8 cellular contexts compared by ENCODE assay signal in genomic region chr7:16422100-16422430, GRCh38. TPM values are rescaled to one million over a fixed set of nuclear protein-coding genes. Genes with fewer than 3 reads are reported as not detected.
A peak's percentile ranks its signal among the peaks of the same experiment; 100 is the strongest.
DNase-seq lines count a peak whose midpoint lies in the region; ATAC-seq, FAIRE-seq and TF ChIP-seq lines count a peak whose summit lies in the region.

No MANE protein-coding gene starts in this region.

- H3K9me3 ChIP-seq in ES-I3 (ENCODE audit: control insufficient read depth, insufficient read depth, low read length), result no peaks in the 10 kb centered on the region
- no peaks in the 10 kb centered on the region for H3K9me3 ChIP-seq in PC-3 (ENCODE audit: low read length)
- no peaks in the 10 kb centered on the region for H3K9me3 ChIP-seq in endothelial cell of umbilical vein (replicated peaks; ENCODE audit: control insufficient read depth, insufficient read depth, low read length)

- intact Hi-C loops in PC-3 (cut with micrococcal nuclease) (loop anchor here (5.0 kb wide), 1 partner anchor 105 kb away; no protein-coding TSS in a partner anchor), endothelial cell of umbilical vein (cut with micrococcal nuclease) (loop anchor here (5.0 to 10.0 kb wide), 3 partner anchors 295 to 737 kb away; partner anchors contain the start of gene MEOX2)

- ATAC-seq in PC-3 (no peak), HG03439 (IDR thresholded peaks at IDR 0.05; ENCODE audit: unreplicated experiment) (no peak)

- H3K4me3 ChIP-seq in PC-3 (ENCODE audit: low read length), result no peak overlapping the region
- H3K4me3 ChIP-seq in endothelial cell of umbilical vein (replicated peaks in 1 of 3; ENCODE audit: insufficient read depth in 1 of 3, low read depth in 1 of 3, low read length in 3 of 3), result no peak overlapping the region

- dilution Hi-C loops in endothelial cell of umbilical vein (cut with MboI; ENCODE audit: extremely low pct_ligation_motif_present, low sequenced_read_pairs), result no loop called here

- H3K36me3 Mint-ChIP-seq in progenitor cell of endocrine pancreas (ENCODE audit: insufficient read depth), result no peaks in the 10 kb centered on the region

- H3K4me1 ChIP-seq in ES-I3 (ENCODE audit: insufficient read depth, low read length), result peaks cover 7% of the 10 kb centered on the region
- H3K4me1 ChIP-seq in PC-3 (ENCODE audit: insufficient read depth, low read length), result peaks cover 42% of the 10 kb centered on the region
- peaks cover 13% of the 10 kb centered on the region for H3K4me1 ChIP-seq in endothelial cell of umbilical vein (ENCODE audit: control insufficient read depth, extremely low read depth, insufficient read depth, low read length)

- peak overlapping the region; percentile 73 for H3K4me3 Mint-ChIP-seq in progenitor cell of endocrine pancreas (ENCODE audit: low read depth)

- H3K27ac ChIP-seq in PC-3 (ENCODE audit: low read length) (no peak overlapping the region), endothelial cell of umbilical vein (ENCODE audit: insufficient read depth, low read depth, low read length) (peak overlapping the region; percentile 82)

- TF ChIP-seq CTCF in PC-3 (conservative IDR thresholded peaks at IDR 0.05; ENCODE audit: low read depth, low read length), result no peak
- no peak for TF ChIP-seq CTCF in endothelial cell of umbilical vein (IDR thresholded peaks at IDR 0.05; ENCODE audit: extremely low read depth in 1 of 2, insufficient read depth in 1 of 2, low read depth in 1 of 2, low read length in 2 of 2)
- TF ChIP-seq CTCF in progenitor cell of endocrine pancreas (IDR thresholded peaks at IDR 0.05; ENCODE audit: unreplicated experiment), result no peak
- TF ChIP-seq CTCF in GM20000 (IDR thresholded peaks at IDR 0.05; ENCODE audit: extremely low read depth, missing control alignments), result no peak

- CTCF ChIA-PET in PC-3 (lab: Charles Lee) (no interaction called here), endothelial cell of umbilical vein (lab: Charles Lee) (interaction anchor here (0.6 to 2.7 kb wide), 4 partner anchors 11 to 143 kb away, joined by 3 to 13 read pairs (median 4); no protein-coding TSS in a partner anchor)

- H3F3A ChIP-seq in PC-3 (ENCODE audit: low read length, unreplicated experiment), result no peaks in the 10 kb centered on the region

- H3K9me2 ChIP-seq in PC-3 (replicated peaks; ENCODE audit: low read length), result no peaks in the 10 kb centered on the region

- H3K4me2 ChIP-seq in PC-3 (ENCODE audit: low read length), result peak overlapping the region; percentile 94
- H3K4me2 ChIP-seq in endothelial cell of umbilical vein (ENCODE audit: insufficient read depth, low read length), result peak overlapping the region; percentile 88

- peaks cover 18% of the 10 kb centered on the region for H3K4me1 Mint-ChIP-seq in progenitor cell of endocrine pancreas (ENCODE audit: low read depth)

- H3K9ac ChIP-seq in ES-I3 (ENCODE audit: low read depth, low read length), result peak overlapping the region; percentile 65; the same call in 1 of the 2 replicates
- no peak overlapping the region for H3K9ac ChIP-seq in PC-3 (ENCODE audit: low read length)
- no peak overlapping the region for H3K9ac ChIP-seq in endothelial cell of umbilical vein (replicated peaks; ENCODE audit: extremely low read depth, insufficient read depth, low read length)

- H3K27ac Mint-ChIP-seq in progenitor cell of endocrine pancreas, result peak overlapping the region; percentile 94

- no peaks in the 10 kb centered on the region for H3K9me1 ChIP-seq in endothelial cell of umbilical vein (replicated peaks; ENCODE audit: control insufficient read depth, extremely low read depth, insufficient read depth, low read length)

- FAIRE-seq in endothelial cell of umbilical vein (lab: Jason Lieb, UNC), result no peak

- no peaks in the 10 kb centered on the region for H3K27me3 ChIP-seq in PC-3 (ENCODE audit: low read length)
- H3K27me3 ChIP-seq in endothelial cell of umbilical vein (ENCODE audit: control insufficient read depth in 2 of 2, insufficient read depth in 2 of 2, low read length in 2 of 2), result no peaks in the 10 kb centered on the region

- H2AFZ ChIP-seq in PC-3 (ENCODE audit: low read length) (no peak overlapping the region), endothelial cell of umbilical vein (ENCODE audit: low read depth, low read length) (peak overlapping the region; percentile 92)

- TF ChIP-seq POLR2A in endothelial cell of umbilical vein (IDR thresholded peaks at IDR 0.05; ENCODE audit: low read depth, low read length), result no peak

- H3K9me3 Mint-ChIP-seq in progenitor cell of endocrine pancreas (ENCODE audit: low read depth), result no peaks in the 10 kb centered on the region

- H4K20me1 ChIP-seq in PC-3 (ENCODE audit: low read length), result no peaks in the 10 kb centered on the region
- no peaks in the 10 kb centered on the region for H4K20me1 ChIP-seq in endothelial cell of umbilical vein (replicated peaks; ENCODE audit: control insufficient read depth, extremely low read depth, insufficient read depth, low read length)

- no peaks in the 10 kb centered on the region for H3K79me2 ChIP-seq in PC-3 (ENCODE audit: low read length)
- H3K79me2 ChIP-seq in endothelial cell of umbilical vein (ENCODE audit: control insufficient read depth, insufficient read depth, low read length), result no peaks in the 10 kb centered on the region

- POLR2A ChIA-PET in PC-3 (lab: Charles Lee; ENCODE audit: unreplicated experiment) (interaction anchor here (0.6 kb wide), 1 partner anchor 76 kb away, joined by 7 read pairs; no protein-coding TSS in a partner anchor), endothelial cell of umbilical vein (lab: Charles Lee) (no interaction called here)

- DNase-seq in PC-3, result no peak
- DNase-seq in endothelial cell of umbilical vein (ENCODE audit: low read depth, low spot score), result no peak
- no peak for DNase-seq in progenitor cell of endocrine pancreas (ENCODE audit: low spot score, unreplicated experiment)
- DNase-seq in NCI-H1105 treated with DMSO at 0.1 percent for 48 hours (lab: John Stamatoyannopoulos, UW), result no peak
- no peak for DNase-seq in GM20000 (ENCODE audit: low spot score)
- no peak for DNase-seq in activated CD4-positive, CD25-positive, alpha-beta regulatory T cell (lab: John Stamatoyannopoulos, UW)

- H3K36me3 ChIP-seq in ES-I3 (ENCODE audit: insufficient read depth, low read length), result no peaks in the 10 kb centered on the region
- no peaks in the 10 kb centered on the region for H3K36me3 ChIP-seq in PC-3 (ENCODE audit: low read depth, low read length)
- H3K36me3 ChIP-seq in endothelial cell of umbilical vein (ENCODE audit: control insufficient read depth in 2 of 2, extremely low read depth in 1 of 2, insufficient read depth in 2 of 2, low read length in 2 of 2), result no peaks in the 10 kb centered on the region

- BruUV-seq in PC-3 (replicated peaks; lab: Mats Ljungman, UMichigan) (TSS peak; percentile 40), endothelial cell of umbilical vein (replicated peaks; lab: Mats Ljungman, UMichigan) (no TSS peak)

- H3K27me3 Mint-ChIP-seq in progenitor cell of endocrine pancreas, result no peaks in the 10 kb centered on the region

TF ChIP-seq in endothelial cell of umbilical vein, 7 proteins besides CTCF, POLR2A, EP300 and RAD21:
- TF ChIP-seq MAX (IDR thresholded peaks at IDR 0.05; ENCODE audit: insufficient read depth, insufficient read length), result no peak
- TF ChIP-seq MYC (IDR thresholded peaks at IDR 0.05; ENCODE audit: low read depth, low read length), result no peak
- TF ChIP-seq EZH2 (IDR thresholded peaks at IDR 0.05; ENCODE audit: borderline replicate concordance, low read depth, low read length, severe bottlenecking), result no peak
- TF ChIP-seq JUN (IDR thresholded peaks at IDR 0.05; ENCODE audit: borderline replicate concordance, insufficient read depth, insufficient read length, low read depth), result no peak
- no peak for TF ChIP-seq POLR2AphosphoS5 (IDR thresholded peaks at IDR 0.05; ENCODE audit: insufficient read depth, low read depth, low read length)
- TF ChIP-seq FOS (IDR thresholded peaks at IDR 0.05; ENCODE audit: borderline replicate concordance, insufficient read depth, low read length), result no peak
- no peak for TF ChIP-seq GATA2 (IDR thresholded peaks at IDR 0.05; ENCODE audit: insufficient read depth, insufficient read length, low read depth, low read length)

RNA-seq across cellular contexts. Expression of gene CRPPA, which starts 0.7 kb away (rescaled TPM):
- 0.75 and 1.2 TPM in 2 replicates for total RNA-seq in PC-3 (2014; rRNA removed)
- total RNA-seq in endothelial cell of umbilical vein, result 2.9 and 3.5 TPM in 2 replicates
- polyA plus RNA-seq in endothelial cell of umbilical vein, result 0.58 and 0.64 TPM in 2 replicates
- polyA plus RNA-seq in endothelial cell of umbilical vein (2011; cell fraction: cytosol; rRNA removed), result 0.65 and 0.81 TPM in 2 replicates
- polyA plus RNA-seq in endothelial cell of umbilical vein (2011; cell fraction: nucleus; rRNA removed), result 1.6 and 2.1 TPM in 2 replicates
- 0.61 and 1.4 TPM in 2 replicates for polyA plus RNA-seq in endothelial cell of umbilical vein (2012)
- polyA minus RNA-seq in endothelial cell of umbilical vein, result 2.2 TPM in 2 replicates
- not detected for polyA minus RNA-seq in endothelial cell of umbilical vein (2011; cell fraction: cytosol; rRNA and poly(A)+ RNA removed)
- 11.1 and 12.8 TPM in 2 replicates for polyA minus RNA-seq in endothelial cell of umbilical vein (2011; cell fraction: nucleus; rRNA and poly(A)+ RNA removed)
- 3.8 and 4.5 TPM in 2 replicates for total RNA-seq in progenitor cell of endocrine pancreas

RNA-seq across cellular contexts. Expression of gene SOSTDC1, which starts 43.5 kb away (rescaled TPM):
- total RNA-seq in PC-3 (2014; rRNA removed), result 0.22 and 0.63 TPM in 2 replicates
- not detected in 2 replicates for total RNA-seq in endothelial cell of umbilical vein
- polyA plus RNA-seq in endothelial cell of umbilical vein, result not detected in 2 replicates
- not detected in 2 replicates for polyA plus RNA-seq in endothelial cell of umbilical vein (2011; cell fraction: cytosol; rRNA removed)
- not detected in 2 replicates for polyA plus RNA-seq in endothelial cell of umbilical vein (2011; cell fraction: nucleus; rRNA removed)
- polyA plus RNA-seq in endothelial cell of umbilical vein (2012), result not detected in 2 replicates
- polyA minus RNA-seq in endothelial cell of umbilical vein, result not detected in 2 replicates
- not detected for polyA minus RNA-seq in endothelial cell of umbilical vein (2011; cell fraction: cytosol; rRNA and poly(A)+ RNA removed)
- not detected in 2 replicates for polyA minus RNA-seq in endothelial cell of umbilical vein (2011; cell fraction: nucleus; rRNA and poly(A)+ RNA removed)
- 0.41 and 0.73 TPM in 2 replicates for total RNA-seq in progenitor cell of endocrine pancreas
